In the genomic region with DNA sequence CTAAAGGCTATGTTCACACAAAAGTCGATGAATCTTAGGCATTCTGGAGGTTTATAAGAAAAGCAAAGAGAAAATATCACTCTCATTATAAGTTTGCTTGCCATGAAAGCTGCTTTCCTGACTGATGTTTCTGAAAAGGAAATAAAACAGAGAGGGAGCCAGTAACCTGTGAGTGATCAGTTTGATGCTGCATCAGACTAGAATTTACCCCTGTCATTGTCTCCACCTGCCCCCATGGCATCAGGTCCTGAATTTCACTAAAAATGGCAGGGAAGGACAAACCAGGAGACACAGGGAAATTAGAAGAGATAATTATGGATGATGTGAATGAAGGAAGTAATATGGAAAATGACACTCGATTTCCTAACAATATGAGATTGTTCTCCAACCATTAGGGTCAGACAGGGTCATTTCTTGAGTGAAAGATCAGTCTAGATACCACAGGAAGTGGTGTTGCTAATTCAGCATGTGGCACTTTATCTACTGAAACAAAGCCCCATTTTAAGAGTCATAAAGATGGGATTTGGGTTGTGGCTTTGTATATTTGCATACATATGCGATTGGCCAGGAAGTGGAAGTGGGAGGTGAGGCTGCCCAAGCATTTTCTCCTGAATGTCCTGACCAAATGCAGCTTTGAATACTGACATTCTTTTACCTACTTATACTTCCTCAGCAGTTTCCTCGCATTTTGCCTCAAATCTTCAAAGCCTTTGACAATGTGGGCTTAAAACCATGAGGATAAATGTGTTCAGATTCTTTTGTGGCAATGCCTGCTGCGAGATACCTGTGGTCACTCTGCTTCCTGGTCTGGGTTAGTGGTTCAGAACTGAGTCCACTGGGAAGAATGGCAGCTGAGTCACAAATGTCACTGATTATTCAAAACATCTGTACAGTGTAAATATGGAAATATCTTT, we compare ENCODE assay signal across 8 cellular contexts. TPM values are rescaled to one million over a fixed set of nuclear protein-coding genes. Genes with fewer than 3 reads are reported as not detected.
A peak's percentile ranks its signal among the peaks of the same experiment; 100 is the strongest.
DNase-seq lines count a peak whose midpoint lies in the region; ATAC-seq and TF ChIP-seq lines count a peak whose summit lies in the region.

No MANE protein-coding gene starts in this region.

- no peaks in the 10 kb centered on the region for H4K20me1 ChIP-seq in DOHH2 (ENCODE audit: control insufficient read depth, insufficient read depth, low read depth, low read length)

- H3F3A ChIP-seq in DOHH2 (ENCODE audit: control insufficient read depth, insufficient read depth), result no peaks in the 10 kb centered on the region

- no peaks in the 10 kb centered on the region for H3K79me2 ChIP-seq in DOHH2 (ENCODE audit: control insufficient read depth, low read length)

- H3K27ac ChIP-seq in DOHH2 (ENCODE audit: low read depth, low read length), result no peak overlapping the region

- ATAC-seq in GM21360 (IDR thresholded peaks at IDR 0.05; ENCODE audit: unreplicated experiment) (peak; percentile 94), HG03460 (IDR thresholded peaks at IDR 0.05; ENCODE audit: unreplicated experiment) (peak; percentile 94), sciatic nerve (no peak)

- intact Hi-C loops in sciatic nerve (cut with DNase I), result no loop called here

- peaks cover 11% of the 10 kb centered on the region for H3K27me3 ChIP-seq in DOHH2 (ENCODE audit: control insufficient read depth, low read length)
- no peaks in the 10 kb centered on the region for H3K27me3 ChIP-seq in H7 (ENCODE audit: control insufficient read depth, insufficient read depth, low read length)

- H3K9me3 ChIP-seq in DOHH2 (ENCODE audit: control insufficient read depth, insufficient read depth, low read length), result no peaks in the 10 kb centered on the region

- H3K9me2 ChIP-seq in DOHH2 (replicated peaks; ENCODE audit: control insufficient read depth, low read length), result 0 out of 2 replicates have a peak, but pooled peaks cover 2% of the 10 kb centered on the region

- DNase-seq in astrocyte of the spinal cord (ENCODE audit: low read depth, low spot score) (peak; percentile 69), sciatic nerve (ENCODE audit: low spot score) (no peak), H7 (no peak), kidney glomerular epithelial cell (lab: John Stamatoyannopoulos, UW) (no peak), NCI-H446 treated with DMSO at 0.1 percent for 48 hours (lab: John Stamatoyannopoulos, UW) (no peak)

- H3K4me1 ChIP-seq in DOHH2 (ENCODE audit: control insufficient read depth, low read length), result peaks cover 15% of the 10 kb centered on the region

- TF ChIP-seq CTCF in DOHH2 (IDR thresholded peaks at IDR 0.05; ENCODE audit: low read depth, low read length, poor library complexity, severe bottlenecking) (no peak), astrocyte of the spinal cord (IDR thresholded peaks at IDR 0.05; ENCODE audit: low read depth, low read length) (no peak)

- H3K36me3 ChIP-seq in DOHH2 (ENCODE audit: control insufficient read depth, low read length) (no peaks in the 10 kb centered on the region), H7 (replicated peaks; ENCODE audit: control insufficient read depth, insufficient read depth, low read length) (no peaks in the 10 kb centered on the region)

- in situ Hi-C loops in astrocyte of the spinal cord (cut with HindIII; ENCODE audit: low sequenced_read_pairs), result no loop called here

- H3K4me3 ChIP-seq in DOHH2 (ENCODE audit: low read length), result peak overlapping the region; percentile 45
- no peak overlapping the region for H3K4me3 ChIP-seq in astrocyte of the spinal cord (ENCODE audit: low read depth, low read length)
- H3K4me3 ChIP-seq in H7 (ENCODE audit: insufficient read depth, low read depth, low read length), result no peak overlapping the region

- peak overlapping the region; percentile 56 for H3K4me2 ChIP-seq in DOHH2 (ENCODE audit: low read length)

RNA-seq across cellular contexts. Expression of a gene that starts 29.7 kb away (rescaled TPM):
- total RNA-seq in sciatic nerve, result 8.2 TPM
- total RNA-seq in H7 (2014; rRNA removed; shearing (Covaris generic)), result 12.4 and 18.6 TPM in 2 replicates
